8 cellular contexts compared by ENCODE assay signal in the genomic region with DNA sequence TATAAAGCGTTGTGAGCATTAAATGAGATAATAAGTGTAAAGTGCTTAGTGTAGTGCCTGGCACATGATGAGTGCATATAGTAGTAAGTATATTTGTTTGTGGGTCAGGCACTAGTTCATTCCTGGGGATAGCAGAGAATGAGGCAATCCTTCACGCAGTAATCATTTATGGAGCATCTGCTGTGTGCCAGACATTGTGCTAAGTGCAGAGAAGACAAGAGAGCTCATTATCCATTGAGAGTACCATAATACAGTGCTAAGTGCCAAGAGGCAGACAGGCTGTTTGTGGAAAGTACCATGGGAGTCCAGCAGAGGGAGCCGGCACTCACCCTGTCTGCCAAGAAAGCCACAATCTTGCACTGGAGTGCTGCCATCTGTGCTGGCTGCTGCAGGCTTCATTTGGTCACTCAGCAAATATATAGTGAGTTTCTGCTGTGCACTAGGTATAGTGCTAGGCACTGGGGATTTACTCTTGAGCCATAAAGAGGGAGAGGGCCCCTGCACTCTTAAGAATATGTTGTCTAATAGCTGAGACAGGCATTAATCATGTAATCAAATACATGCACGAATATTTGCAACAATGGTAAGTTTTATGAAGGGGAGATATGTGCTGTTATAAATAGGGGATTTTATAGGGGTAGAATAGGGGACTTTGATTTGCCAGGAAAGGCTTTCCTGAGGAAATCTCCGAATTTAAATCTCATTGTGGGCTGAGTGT.
DNase-seq lines count a peak whose midpoint lies in the region; ATAC-seq and TF ChIP-seq lines count a peak whose summit lies in the region.

No MANE protein-coding gene starts in this region.

- no peaks in the 10 kb centered on the region for H3K27me3 ChIP-seq in layer of hippocampus (ENCODE audit: control insufficient read depth, insufficient read depth, low read length)

- DNase-seq in COLO829 (ENCODE audit: low spot score): peak; percentile 99
- peak; percentile 83 for DNase-seq in HEK293T (ENCODE audit: extremely low spot score)
- DNase-seq in NCI-H446 treated with DMSO at 0.1 percent for 48 hours (lab: John Stamatoyannopoulos, UW): peak; percentile 88
- peak; percentile 71 for DNase-seq in activated CD4-positive, CD25-positive, alpha-beta regulatory T cell treated with anti-CD3 and anti-CD28 coated beads, Interleukin-2, amount 50 U/mL, for 72 hours
- peak; percentile 54 for DNase-seq in central memory CD4-positive, alpha-beta T cell
- DNase-seq in stimulated activated CD4-positive, alpha-beta T cell treated with anti-CD3 and anti-CD28 coated beads, Interleukin-2, amount 100 ng/mL, for 48 hours: peak; percentile 59 to 68

- H3K27ac ChIP-seq in layer of hippocampus (ENCODE audit: low read depth, low read length): peak overlapping the region; percentile 49

- POLR2A ChIA-PET in HEK293T (lab: Yijun Ruan, JAX): interaction anchor here (2.9 kb wide), 1 partner anchor 13 kb away, joined by 20 read pairs; a partner anchor contains a TSS

- CTCF ChIA-PET in HEK293T (lab: Yijun Ruan, JAX): interaction anchor here (0.5 to 1.8 kb wide), 16 partner anchors 9 to 1475 kb away, joined by 3 to 10 read pairs (median 4); a partner anchor contains a TSS

- no peak for ATAC-seq in HG03521 (IDR thresholded peaks at IDR 0.05; ENCODE audit: unreplicated experiment)

TF ChIP-seq in HEK293T, 16 proteins besides CTCF, POLR2A, EP300 and RAD21:
- no peak for TF ChIP-seq L3MBTL2 (conservative IDR thresholded peaks at IDR 0.05)
- TF ChIP-seq, protein P1, sequence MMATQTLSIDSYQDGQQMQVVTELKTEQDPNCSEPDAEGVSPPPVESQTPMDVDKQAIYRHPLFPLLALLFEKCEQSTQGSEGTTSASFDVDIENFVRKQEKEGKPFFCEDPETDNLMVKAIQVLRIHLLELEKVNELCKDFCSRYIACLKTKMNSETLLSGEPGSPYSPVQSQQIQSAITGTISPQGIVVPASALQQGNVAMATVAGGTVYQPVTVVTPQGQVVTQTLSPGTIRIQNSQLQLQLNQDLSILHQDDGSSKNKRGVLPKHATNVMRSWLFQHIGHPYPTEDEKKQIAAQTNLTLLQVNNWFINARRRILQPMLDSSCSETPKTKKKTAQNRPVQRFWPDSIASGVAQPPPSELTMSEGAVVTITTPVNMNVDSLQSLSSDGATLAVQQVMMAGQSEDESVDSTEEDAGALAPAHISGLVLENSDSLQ (IDR thresholded peaks at IDR 0.05): 0 out of 2 replicates have a peak, but pooled peaks have one; percentile 8
